21 cellular contexts compared by ENCODE assay signal in genomic region chr6:9086331-9086730, GRCh38.
A peak's percentile ranks its signal among the peaks of the same experiment; 100 is the strongest.
DNase-seq lines count a peak whose midpoint lies in the region; ATAC-seq and TF ChIP-seq lines count a peak whose summit lies in the region.
"Had no signal": no experiment of that assay in that cellular context is flagged by ENCODE, and none has a peak within 500 bp of the region (broad histone marks: within the 10 kb centered on the region; RNA-seq: fewer than 3 reads in every experiment).

No MANE protein-coding gene starts in this region.

- H3K27me3 ChIP-seq in endodermal cell (ENCODE audit: control insufficient read depth, insufficient read depth, low read length, poor library complexity, severe bottlenecking) (no peaks in the 10 kb centered on the region), heart right ventricle (no peaks in the 10 kb centered on the region)
- H3K27me3 ChIP-seq: BLaER1 treated with 17β-estradiol and CSF1 and Interleukin-3, amounts not matched to agents 10 nM and 100 nM had no signal

- no peaks in the 10 kb centered on the region for H3K9me3 Mint-ChIP-seq in endodermal cell
- H3K9me3 Mint-ChIP-seq: IgD-negative memory B cell had no signal

- H3K4me1 ChIP-seq in endodermal cell (ENCODE audit: control insufficient read depth, insufficient read depth, low read length), result peaks cover 11% of the 10 kb centered on the region
- H3K4me1 ChIP-seq in heart right ventricle, result no peaks in the 10 kb centered on the region
- H3K4me1 ChIP-seq: BLaER1 treated with 17β-estradiol and CSF1 and Interleukin-3, amounts not matched to agents 10 nM and 100 nM had no signal

- peak; percentile 38 for DNase-seq in AG10803 (ENCODE audit: low read depth)
- DNase-seq in ELR (ENCODE audit: low read depth), result peak; percentile 17
- peak; percentile 38 for DNase-seq in endodermal cell
- peak; percentile 76 for DNase-seq in islet precursor cell
- DNase-seq in heart right ventricle, result no peak
- DNase-seq in DMS 273 treated with DMSO at 0.1 percent for 48 hours (lab: John Stamatoyannopoulos, UW), result no peak
- DNase-seq in RPMI8226, result no peak
- no peak for DNase-seq in GM19238 (ENCODE audit: insufficient read length, low spot score)
- DNase-seq: CD4-positive, alpha-beta memory T cell; DMS153; GF-D8; GOT3; HCEC 1CT; NCI-H1105; NCI-H2029 treated with DMSO at 0.1 percent for 48 hours; NCI-H446; NCI-H526; SHP77 had no signal

- H3K9me3 ChIP-seq in endodermal cell (ENCODE audit: control insufficient read depth, low read length), result no peaks in the 10 kb centered on the region
- H3K9me3 ChIP-seq in heart right ventricle, result no peaks in the 10 kb centered on the region
- H3K9me3 ChIP-seq: BLaER1 treated with 17β-estradiol and CSF1 and Interleukin-3, amounts not matched to agents 10 nM and 100 nM had no signal

- H3K4me3 ChIP-seq in AG10803 (ENCODE audit: low read length), result no peak overlapping the region
- H3K4me3 ChIP-seq in endodermal cell (ENCODE audit: low read length), result no peak overlapping the region
- H3K4me3 ChIP-seq in heart right ventricle, result no peak overlapping the region
- H3K4me3 ChIP-seq: BLaER1 treated with 17β-estradiol and CSF1 and Interleukin-3, amounts not matched to agents 10 nM and 100 nM; SK-N-MC had no signal

- H3K4me1 Mint-ChIP-seq in endodermal cell, result peaks cover 40% of the 10 kb centered on the region
- H3K4me1 Mint-ChIP-seq: CD4-positive, alpha-beta memory T cell; IgD-negative memory B cell had no signal

- H3K36me3 Mint-ChIP-seq in endodermal cell (ENCODE audit: low read depth), result no peaks in the 10 kb centered on the region
- H3K36me3 Mint-ChIP-seq: CD4-positive, alpha-beta memory T cell; IgD-negative memory B cell had no signal

- no peak overlapping the region for H3K27ac Mint-ChIP-seq in endodermal cell
- H3K27ac Mint-ChIP-seq: CD4-positive, alpha-beta memory T cell; IgD-negative memory B cell had no signal

- no peak overlapping the region for H3K4me3 Mint-ChIP-seq in endodermal cell
- H3K4me3 Mint-ChIP-seq: CD4-positive, alpha-beta memory T cell; IgD-negative memory B cell had no signal

- intact Hi-C loops in heart right ventricle (cut with DNase I), result no loop called here

- H3K27ac ChIP-seq in endodermal cell (ENCODE audit: low read depth, low read length) (no peak overlapping the region), heart right ventricle (no peak overlapping the region)
- H3K27ac ChIP-seq: BLaER1 treated with 17β-estradiol and CSF1 and Interleukin-3, amounts not matched to agents 10 nM and 100 nM; SK-N-MC had no signal

- H3K36me3 ChIP-seq in endodermal cell (ENCODE audit: control insufficient read depth, insufficient read depth, low read length) (no peaks in the 10 kb centered on the region), heart right ventricle (no peaks in the 10 kb centered on the region)
- H3K36me3 ChIP-seq: BLaER1 treated with 17β-estradiol and CSF1 and Interleukin-3, amounts not matched to agents 10 nM and 100 nM had no signal

- H3K9ac ChIP-seq in endodermal cell (ENCODE audit: extremely low read depth, low read length, poor library complexity, severe bottlenecking), result no peak overlapping the region
- H3K9ac ChIP-seq: BLaER1 treated with 17β-estradiol and CSF1 and Interleukin-3, amounts not matched to agents 10 nM and 100 nM had no signal

- H3K27me3 Mint-ChIP-seq in endodermal cell (ENCODE audit: insufficient read depth), result no peaks in the 10 kb centered on the region
- H3K27me3 Mint-ChIP-seq: CD4-positive, alpha-beta memory T cell; IgD-negative memory B cell had no signal

- ATAC-seq in heart right ventricle, result no peak

- no peak for TF ChIP-seq CTCF in AG10803 (conservative IDR thresholded peaks at IDR 0.05; ENCODE audit: low read length)
- TF ChIP-seq CTCF in endodermal cell (conservative IDR thresholded peaks at IDR 0.05), result no peak
- TF ChIP-seq CTCF in heart right ventricle (IDR thresholded peaks at IDR 0.05), result no peak

- 91 to 92% methylated on average over 1 to 3 of the region's 4 CpGs for WGBS in endodermal cell (ENCODE audit: insufficient coverage in 1 of 2, insufficient read length in 1 of 2), 2 experiments
- WGBS in heart right ventricle, 2 donors, result 54 to 64% methylated on average over 4 of the region's 4 CpGs

Comparison
In these comparisons a context has a peak if more than half of its experiments do, and no peak if none do; other contexts are left out.
1. DNase-seq: peak in AG10803 (single experiment), ELR (single experiment), endodermal cell (single experiment) and islet precursor cell (single experiment); none in heart right ventricle (0 of 2), DMS 273 treated with DMSO at 0.1 percent for 48 hours (single experiment), RPMI8226 (single experiment) and GM19238 (single experiment).